Comparison of ENCODE assay signal across 15 cellular contexts in the genomic region with DNA sequence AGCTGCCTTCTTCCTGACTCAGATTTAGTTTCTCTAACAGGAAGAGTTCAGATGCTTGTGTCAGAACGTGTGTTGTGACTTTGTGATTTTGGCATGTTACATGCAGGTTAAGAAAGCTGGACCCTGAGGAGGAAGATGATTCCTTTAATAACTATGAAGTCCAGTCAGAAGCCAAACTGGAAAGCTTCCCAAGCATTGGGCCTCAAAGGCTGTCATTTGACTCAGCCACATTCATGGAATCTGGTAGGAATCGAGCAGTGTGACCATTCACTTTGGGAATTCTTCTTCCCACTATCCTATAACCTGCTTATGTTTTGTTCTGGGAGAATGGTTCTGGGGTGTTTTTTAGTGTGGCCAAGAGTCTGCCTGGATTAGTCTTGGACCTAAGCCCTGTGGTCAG. TPM values are rescaled to one million over a fixed set of nuclear protein-coding genes. Genes with fewer than 3 reads are reported as not detected.
DNase-seq lines count a peak whose midpoint lies in the region; ATAC-seq and TF ChIP-seq lines count a peak whose summit lies in the region.
"Had no signal": no experiment of that assay in that cellular context is flagged by ENCODE, and none has a peak within 500 bp of the region (broad histone marks: within the 10 kb centered on the region; RNA-seq: fewer than 3 reads in every experiment).

No MANE protein-coding gene starts in this region.

- DNase-seq in AG09309 (ENCODE audit: low read depth) (peak; percentile 83), NCI-H226 (peak; percentile 58), esophagus muscularis mucosa (ENCODE audit: extremely low spot score) (no peak), psoas muscle (no peak), erythroblast (lab: John Stamatoyannopoulos, UW) (no peak)
- no peak for DNase-seq in effector CD4-positive, alpha-beta T cell
- DNase-seq: activated T-cell treated with anti-CD3 and anti-CD28 coated beads for 4 hours, immature natural killer cell, MV-4-11, NCI-H510A, retina, upper lobe of right lung had no signal

- 69% methylated on average over 2 of the region's 2 CpGs for WGBS in esophagus muscularis mucosa
- 23 to 53% (median 38%) methylated on average over 2 of the region's 2 CpGs for WGBS in psoas muscle, 3 donors

- no peaks in the 10 kb centered on the region for H3K9me3 ChIP-seq in esophagus muscularis mucosa
- H3K9me3 ChIP-seq in psoas muscle: no peaks in the 10 kb centered on the region
- H3K9me3 ChIP-seq: upper lobe of right lung had no signal

- intact Hi-C loops in esophagus muscularis mucosa (cut with DNase I): no loop called here
- intact Hi-C loops in psoas muscle (cut with DNase I): no loop called here

- TF ChIP-seq EP300 in esophagus muscularis mucosa (IDR thresholded peaks at IDR 0.05): no peak

- H3K27ac ChIP-seq in esophagus muscularis mucosa (replicated peaks in 1 of 4): peak overlapping the region; percentile 9 to 45 (median 34)
- H3K27ac ChIP-seq in psoas muscle: peak overlapping the region; percentile 14

- ATAC-seq in psoas muscle (peak; percentile 40 to 65 (median 53)), GM19023 (IDR thresholded peaks at IDR 0.05; ENCODE audit: unreplicated experiment) (no peak), HG02759 (IDR thresholded peaks at IDR 0.05; ENCODE audit: unreplicated experiment) (no peak)

- H3K27me3 ChIP-seq in esophagus muscularis mucosa (no peaks in the 10 kb centered on the region), psoas muscle (ENCODE audit: insufficient read depth in 3 of 3, low read length in 2 of 3) (no peaks in the 10 kb centered on the region)
- H3K27me3 ChIP-seq: BLaER1 treated with 17β-estradiol and CSF1 and Interleukin-3, amounts not matched to agents 10 nM and 100 nM; upper lobe of right lung had no signal

- H3K4me1 ChIP-seq in esophagus muscularis mucosa (peaks cover 15 to 24% (median 19%) of the 10 kb centered on the region in 4 donors), psoas muscle (peaks cover 4% of the 10 kb centered on the region)

- TF ChIP-seq POLR2A in esophagus muscularis mucosa (IDR thresholded peaks at IDR 0.05; ENCODE audit: low read depth): no peak
- TF ChIP-seq POLR2A in erythroblast (IDR thresholded peaks at IDR 0.05; ENCODE audit: low read length): no peak

- TF ChIP-seq CTCF in AG09309 (IDR thresholded peaks at IDR 0.05; ENCODE audit: control insufficient read depth, insufficient read depth, low read depth, low read length, missing control alignments): no peak
- TF ChIP-seq CTCF in esophagus muscularis mucosa (IDR thresholded peaks at IDR 0.05): no peak
- no peak for TF ChIP-seq CTCF in psoas muscle (IDR thresholded peaks at IDR 0.05)

- H3K4me3 ChIP-seq in AG09309 (ENCODE audit: control insufficient read depth, low read depth, low read length) (no peak overlapping the region), esophagus muscularis mucosa (no peak overlapping the region), psoas muscle (no peak overlapping the region)
- H3K4me3 ChIP-seq: BLaER1 treated with 17β-estradiol and CSF1 and Interleukin-3, amounts not matched to agents 10 nM and 100 nM; upper lobe of right lung had no signal

- H3K36me3 ChIP-seq in esophagus muscularis mucosa (peaks cover 70 to 100% (median 95%) of the 10 kb centered on the region in 4 donors), psoas muscle (ENCODE audit: insufficient read depth in 1 of 2, low read depth in 1 of 2) (peaks cover 8 to 95% of the 10 kb centered on the region in 2 donors)

RNA-seq across cellular contexts. Expression of a gene that starts 48.0 kb away (rescaled TPM):
- 10 to 100 TPM; 30.0 to 78.5 (median 49.2) TPM for total RNA-seq in esophagus muscularis mucosa
- 10 to 100 TPM; 14.9 to 23.8 (median 21.1) TPM for total RNA-seq in psoas muscle
- polyA plus RNA-seq in psoas muscle: 10 to 100 TPM; 10.5 to 14.1 (median 14.0) TPM

RNA-seq across cellular contexts. Expression of a gene that starts 53.9 kb away (rescaled TPM):
- total RNA-seq in esophagus muscularis mucosa (not detected), psoas muscle (not detected)
- polyA plus RNA-seq in psoas muscle: not detected
- total RNA-seq: upper lobe of right lung had no signal
- polyA plus RNA-seq: immature natural killer cell had no signal

Comparison
In these comparisons a context has a peak if more than half of its experiments do, and no peak if none do; other contexts are left out.
1. DNase-seq: peak in AG09309 (single experiment) and NCI-H226 (single experiment); none in esophagus muscularis mucosa (single experiment), psoas muscle (0 of 2), erythroblast (0 of 2) and effector CD4-positive, alpha-beta T cell (single experiment).
2. ATAC-seq: peak in psoas muscle (4 of 4); none in GM19023 (single experiment) and HG02759 (single experiment).